ENCODE assay signal across 29 cellular contexts in the genomic region with DNA sequence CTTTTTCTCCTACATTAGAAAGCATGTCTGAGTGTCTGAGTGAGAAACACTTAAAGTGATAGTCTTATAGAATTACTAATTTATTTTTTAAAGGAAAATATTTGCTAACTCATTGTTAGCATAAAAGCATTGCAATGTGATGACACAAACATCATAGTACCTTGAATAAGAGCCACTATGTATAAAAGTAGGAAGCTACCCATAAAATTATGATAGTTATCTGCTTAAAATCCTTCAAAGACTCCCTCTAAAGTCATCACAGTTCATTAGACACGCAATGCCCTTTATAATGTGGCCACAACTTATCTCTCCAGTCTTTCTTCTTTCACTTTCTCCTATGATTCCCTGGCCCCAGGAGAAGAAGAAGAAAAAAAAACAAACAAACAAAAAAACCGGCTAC.
"Had no signal": no experiment of that assay in that cellular context is flagged by ENCODE, and none has a peak within 500 bp of the region (broad histone marks: within the 10 kb centered on the region; RNA-seq: fewer than 3 reads in every experiment).

No MANE protein-coding gene starts in this region.

- H3K27me3 Mint-ChIP-seq: activated naive CD8-positive, alpha-beta T cell treated with anti-CD3 and anti-CD28 coated beads, Interleukin-2, amount 50 U/mL, for 24 hours; activated T-cell treated with anti-CD3 and anti-CD28 coated beads, Interleukin-2, amount 50 U/mL, for 24 hours; T-helper 17 cell had no signal

- H3K27ac ChIP-seq: brain microvascular endothelial cell, cardiac muscle cell had no signal

- H3K27me3 ChIP-seq: brain microvascular endothelial cell, cardiac muscle cell had no signal

- ATAC-seq: activated CD8-positive, alpha-beta T cell treated with anti-CD3 and anti-CD28 coated beads, Interleukin-2, amount 10 ng/mL, durations not matched to agents 7 days and 5 days; activated naive CD4-positive, alpha-beta T cell treated with anti-CD3 and anti-CD28 coated beads, Interleukin-2, amount 50 U/mL, for 72 hours; activated naive CD8-positive, alpha-beta T cell treated with anti-CD3 and anti-CD28 coated beads, Interleukin-2, amount 50 U/mL, for 24 hours; T-helper 17 cell; WTC11 had no signal

- H3K4me1 Mint-ChIP-seq: activated naive CD8-positive, alpha-beta T cell treated with anti-CD3 and anti-CD28 coated beads, Interleukin-2, amount 50 U/mL, for 24 hours; T-helper 17 cell had no signal

- H3K4me3 Mint-ChIP-seq: activated CD8-positive, alpha-beta T cell treated with anti-CD3 and anti-CD28 coated beads, Interleukin-2, amount 10 ng/mL, durations not matched to agents 7 days and 5 days; activated naive CD8-positive, alpha-beta T cell treated with anti-CD3 and anti-CD28 coated beads, Interleukin-2, amount 50 U/mL, for 24 hours; activated T-cell treated with anti-CD3 and anti-CD28 coated beads, Interleukin-2, amount 50 U/mL, for 24 hours; activated T-helper 1 cell treated with anti-CD3 and anti-CD28 coated beads, Interleukin-12 subunit alpha, Interleukin-12 subunit beta, Interleukin-2, Interleukin-4 antibody, amounts not matched to agents 30 ng/mL and 10 ng/mL and 1 ng/mL, durations not matched to agents 14 hours and 24 hours and 36 hours; T-helper 17 cell; WTC11 had no signal

- DNase-seq: activated CD4-positive, alpha-beta T cell treated with anti-CD3 and anti-CD28 coated beads for 48 hours; activated CD4-positive, alpha-beta T cell treated with anti-CD3 and anti-CD28 coated beads, Interleukin-2, amount 50 U/mL, for 4 hours; activated CD4-positive, CD25-positive, alpha-beta regulatory T cell treated with anti-CD3 and anti-CD28 coated beads, Interleukin-2, amount 50 U/mL, for 72 hours; activated CD8-positive, alpha-beta T cell treated with anti-CD3 and anti-CD28 coated beads, Interleukin-2, amount 10 ng/mL, durations not matched to agents 7 days and 5 days; activated effector memory CD4-positive, alpha-beta T cell treated with Interleukin-2 at 50 U/mL for 16 hours; activated naive CD4-positive, alpha-beta T cell; activated naive CD8-positive, alpha-beta T cell treated with anti-CD3 and anti-CD28 coated beads, Interleukin-2, amount 50 U/mL, for 24 hours; activated T-cell treated with anti-CD3 and anti-CD28 coated beads, Interleukin-2, amount 50 U/mL, for 24 hours; brain microvascular endothelial cell; Kasumi-1; KBM-7; MV-4-11; NCI-H1092 treated with DMSO at 0.1 percent for 48 hours; NCI-H1417 treated with DMSO at 0.1 percent for 48 hours; NCI-H1694; NCI-H2029; NCI-H2107; NCI-H2171 treated with DMSO at 0.1 percent for 48 hours; NCI-H226; NCI-H526; NCI-H774; NK-92 treated with Interleukin-12 subunit alpha and Interleukin-12 subunit beta, amount 100 ng/mL, for 24 hours; SIG-M5; T-helper 17 cell; T-helper 9 cell had no signal

- H3K36me3 ChIP-seq: brain microvascular endothelial cell, cardiac muscle cell had no signal

- H3K4me3 ChIP-seq: cardiac muscle cell had no signal

- H3K27ac Mint-ChIP-seq: activated CD8-positive, alpha-beta T cell treated with anti-CD3 and anti-CD28 coated beads, Interleukin-2, amount 10 ng/mL, durations not matched to agents 7 days and 5 days; activated naive CD4-positive, alpha-beta T cell treated with anti-CD3 and anti-CD28 coated beads, Interleukin-2, amount 50 U/mL, for 72 hours; activated naive CD8-positive, alpha-beta T cell treated with anti-CD3 and anti-CD28 coated beads, Interleukin-2, amount 50 U/mL, for 24 hours; activated T-cell treated with anti-CD3 and anti-CD28 coated beads, Interleukin-2, amount 50 U/mL, for 24 hours; activated T-helper 1 cell treated with anti-CD3 and anti-CD28 coated beads, Interleukin-12 subunit alpha, Interleukin-12 subunit beta, Interleukin-2, Interleukin-4 antibody, amounts not matched to agents 30 ng/mL and 10 ng/mL and 1 ng/mL, durations not matched to agents 14 hours and 24 hours and 36 hours; T-helper 17 cell; WTC11 had no signal

- H3K9me3 Mint-ChIP-seq: WTC11 had no signal
